Comparison of ENCODE assay signal across 1 cellular context in genomic region chr15:75647370-75648155, GRCh38.
A peak's percentile ranks its signal among the peaks of the same experiment; 100 is the strongest.
TF ChIP-seq lines count a peak whose summit lies in the region.

SNX33 (plus strand) TSS chr15:75647912; CDS start chr15:75649103, 1,191 bp downstream.

TF ChIP-seq in HepG2, 621 proteins besides CTCF, POLR2A, EP300 and RAD21 (continued from another document and continues in another):
- TF ChIP-seq, protein P1, sequence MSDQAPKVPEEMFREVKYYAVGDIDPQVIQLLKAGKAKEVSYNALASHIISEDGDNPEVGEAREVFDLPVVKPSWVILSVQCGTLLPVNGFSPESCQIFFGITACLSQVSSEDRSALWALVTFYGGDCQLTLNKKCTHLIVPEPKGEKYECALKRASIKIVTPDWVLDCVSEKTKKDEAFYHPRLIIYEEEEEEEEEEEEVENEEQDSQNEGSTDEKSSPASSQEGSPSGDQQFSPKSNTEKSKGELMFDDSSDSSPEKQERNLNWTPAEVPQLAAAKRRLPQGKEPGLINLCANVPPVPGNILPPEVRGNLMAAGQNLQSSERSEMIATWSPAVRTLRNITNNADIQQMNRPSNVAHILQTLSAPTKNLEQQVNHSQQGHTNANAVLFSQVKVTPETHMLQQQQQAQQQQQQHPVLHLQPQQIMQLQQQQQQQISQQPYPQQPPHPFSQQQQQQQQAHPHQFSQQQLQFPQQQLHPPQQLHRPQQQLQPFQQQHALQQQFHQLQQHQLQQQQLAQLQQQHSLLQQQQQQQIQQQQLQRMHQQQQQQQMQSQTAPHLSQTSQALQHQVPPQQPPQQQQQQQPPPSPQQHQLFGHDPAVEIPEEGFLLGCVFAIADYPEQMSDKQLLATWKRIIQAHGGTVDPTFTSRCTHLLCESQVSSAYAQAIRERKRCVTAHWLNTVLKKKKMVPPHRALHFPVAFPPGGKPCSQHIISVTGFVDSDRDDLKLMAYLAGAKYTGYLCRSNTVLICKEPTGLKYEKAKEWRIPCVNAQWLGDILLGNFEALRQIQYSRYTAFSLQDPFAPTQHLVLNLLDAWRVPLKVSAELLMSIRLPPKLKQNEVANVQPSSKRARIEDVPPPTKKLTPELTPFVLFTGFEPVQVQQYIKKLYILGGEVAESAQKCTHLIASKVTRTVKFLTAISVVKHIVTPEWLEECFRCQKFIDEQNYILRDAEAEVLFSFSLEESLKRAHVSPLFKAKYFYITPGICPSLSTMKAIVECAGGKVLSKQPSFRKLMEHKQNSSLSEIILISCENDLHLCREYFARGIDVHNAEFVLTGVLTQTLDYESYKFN (CRISPR knock-in tag; conservative IDR thresholded peaks at IDR 0.05) = peak; percentile 58
- TF ChIP-seq ZNF10 (CRISPR knock-in tag; IDR thresholded peaks at IDR 0.05; ENCODE audit: borderline replicate concordance, low read depth) (no peak), CBX5 (CRISPR knock-in tag; IDR thresholded peaks at IDR 0.05; ENCODE audit: borderline replicate concordance) (no peak; the same call in 1 of the 2 replicates), ZNF263 (CRISPR knock-in tag; IDR thresholded peaks at IDR 0.05) (peak; percentile 77), ETV5 (CRISPR knock-in tag; IDR thresholded peaks at IDR 0.05; ENCODE audit: borderline replicate concordance) (peak; percentile 54; the same call in 1 of the 2 replicates), ZBTB42 (CRISPR knock-in tag; IDR thresholded peaks at IDR 0.05) (0 out of 2 replicates have a peak, but pooled peaks have one; percentile 21), ZNF878 (CRISPR knock-in tag; IDR thresholded peaks at IDR 0.05) (0 out of 2 replicates have a peak, but pooled peaks have one; percentile 45), ZNF530 (CRISPR knock-in tag; IDR thresholded peaks at IDR 0.05; ENCODE audit: low read depth) (no peak), ZHX1 (CRISPR knock-in tag; IDR thresholded peaks at IDR 0.05; ENCODE audit: low read depth) (0 out of 2 replicates have a peak, but pooled peaks have one; percentile 12), ZNF747 (CRISPR knock-in tag; IDR thresholded peaks at IDR 0.05; ENCODE audit: borderline replicate concordance) (no peak), MLLT10 (CRISPR knock-in tag; IDR thresholded peaks at IDR 0.05) (no peak), ZNF777 (CRISPR knock-in tag; IDR thresholded peaks at IDR 0.05) (peak; percentile 86), FOSL1 (CRISPR knock-in tag; IDR thresholded peaks at IDR 0.05; ENCODE audit: borderline replicate concordance) (no peak), SIX1 (CRISPR knock-in tag; IDR thresholded peaks at IDR 0.05; ENCODE audit: borderline replicate concordance) (no peak), ADNP (CRISPR knock-in tag; IDR thresholded peaks at IDR 0.05) (no peak), BRCA1 (CRISPR knock-in tag; IDR thresholded peaks at IDR 0.05) (no peak), AGO2 (optimal IDR thresholded peaks at IDR 0.05; ENCODE audit: low read depth, low read length) (peak; percentile 46), ZNF558 (CRISPR knock-in tag; IDR thresholded peaks at IDR 0.05; ENCODE audit: borderline replicate concordance) (no peak), DDIT3 (CRISPR knock-in tag; IDR thresholded peaks at IDR 0.05) (no peak), ZNF383 (CRISPR knock-in tag; IDR thresholded peaks at IDR 0.05; ENCODE audit: borderline replicate concordance) (no peak), SP4 (CRISPR knock-in tag; IDR thresholded peaks at IDR 0.05) (0 out of 2 replicates have a peak, but pooled peaks have one; percentile 29), ZNF563 (CRISPR knock-in tag; IDR thresholded peaks at IDR 0.05) (no peak), ZFP36L1 (CRISPR knock-in tag; IDR thresholded peaks at IDR 0.05) (no peak), KLF16 (CRISPR knock-in tag; IDR thresholded peaks at IDR 0.05) (no peak), SNAI1 (CRISPR knock-in tag; IDR thresholded peaks at IDR 0.05; ENCODE audit: borderline replicate concordance) (no peak), ZNF605 (CRISPR knock-in tag; IDR thresholded peaks at IDR 0.05) (no peak), KLF6 (CRISPR knock-in tag; IDR thresholded peaks at IDR 0.05) (peak; percentile 46; the same call in 1 of the 2 replicates), THYN1 (CRISPR knock-in tag; IDR thresholded peaks at IDR 0.05; ENCODE audit: borderline replicate concordance, low read depth) (0 out of 2 replicates have a peak, but pooled peaks have one; percentile 27), SIN3B (IDR thresholded peaks at IDR 0.05; ENCODE audit: low read length) (no peak), PAX8 (CRISPR knock-in tag; IDR thresholded peaks at IDR 0.05; ENCODE audit: borderline replicate concordance) (no peak), RBFOX2 (IDR thresholded peaks at IDR 0.05; ENCODE audit: low read depth, low read length) (peak; percentile 86), HOXA9 (CRISPR knock-in tag; IDR thresholded peaks at IDR 0.05; ENCODE audit: borderline replicate concordance) (0 out of 2 replicates have a peak, but pooled peaks have one; percentile 4), JARID2 (CRISPR knock-in tag; IDR thresholded peaks at IDR 0.05; ENCODE audit: insufficient replicate concordance) (no peak), ELF1 (CRISPR knock-in tag; IDR thresholded peaks at IDR 0.05) (no peak; the same call in 1 of the 2 replicates), FOXP4 (CRISPR knock-in tag; IDR thresholded peaks at IDR 0.05) (no peak; the same call in 1 of the 2 replicates), REXO4 (CRISPR knock-in tag; IDR thresholded peaks at IDR 0.05; ENCODE audit: borderline replicate concordance) (no peak), RFXAP (CRISPR knock-in tag; IDR thresholded peaks at IDR 0.05; ENCODE audit: borderline replicate concordance) (no peak), YY1 (IDR thresholded peaks at IDR 0.05; ENCODE audit: insufficient read depth, insufficient replicate concordance, low read depth, low read length) (peak; percentile 11)
- TF ChIP-seq, protein P2, sequence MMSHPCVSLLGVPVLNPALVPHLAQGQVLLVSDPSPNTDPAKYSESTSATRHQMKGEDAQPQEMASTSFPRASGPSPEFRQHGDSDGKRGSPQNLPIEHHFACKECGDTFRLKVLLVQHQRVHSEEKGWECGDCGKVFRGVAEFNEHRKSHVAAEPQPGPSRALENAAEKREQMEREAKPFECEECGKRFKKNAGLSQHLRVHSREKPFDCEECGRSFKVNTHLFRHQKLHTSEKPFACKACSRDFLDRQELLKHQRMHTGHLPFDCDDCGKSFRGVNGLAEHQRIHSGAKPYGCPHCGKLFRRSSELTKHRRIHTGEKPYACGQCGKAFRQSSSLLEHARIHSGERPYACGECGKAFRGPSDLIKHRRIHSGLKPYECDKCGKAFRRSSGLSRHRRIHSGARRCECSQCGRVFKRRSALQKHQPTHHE (CRISPR knock-in tag; IDR thresholded peaks at IDR 0.05; ENCODE audit: borderline replicate concordance) = no peak
- TF ChIP-seq, protein P3, sequence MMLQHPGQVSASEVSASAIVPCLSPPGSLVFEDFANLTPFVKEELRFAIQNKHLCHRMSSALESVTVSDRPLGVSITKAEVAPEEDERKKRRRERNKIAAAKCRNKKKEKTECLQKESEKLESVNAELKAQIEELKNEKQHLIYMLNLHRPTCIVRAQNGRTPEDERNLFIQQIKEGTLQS (CRISPR knock-in tag; IDR thresholded peaks at IDR 0.05) = no peak
- TF ChIP-seq, protein P4, sequence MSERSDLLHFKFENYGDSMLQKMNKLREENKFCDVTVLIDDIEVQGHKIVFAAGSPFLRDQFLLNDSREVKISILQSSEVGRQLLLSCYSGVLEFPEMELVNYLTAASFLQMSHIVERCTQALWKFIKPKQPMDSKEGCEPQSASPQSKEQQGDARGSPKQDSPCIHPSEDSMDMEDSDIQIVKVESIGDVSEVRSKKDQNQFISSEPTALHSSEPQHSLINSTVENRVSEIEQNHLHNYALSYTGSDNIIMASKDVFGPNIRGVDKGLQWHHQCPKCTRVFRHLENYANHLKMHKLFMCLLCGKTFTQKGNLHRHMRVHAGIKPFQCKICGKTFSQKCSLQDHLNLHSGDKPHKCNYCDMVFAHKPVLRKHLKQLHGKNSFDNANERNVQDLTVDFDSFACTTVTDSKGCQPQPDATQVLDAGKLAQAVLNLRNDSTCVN (CRISPR knock-in tag; IDR thresholded peaks at IDR 0.05; ENCODE audit: borderline replicate concordance) = 0 out of 2 replicates have a peak, but pooled peaks have one; percentile 9
- TF ChIP-seq, protein P5, sequence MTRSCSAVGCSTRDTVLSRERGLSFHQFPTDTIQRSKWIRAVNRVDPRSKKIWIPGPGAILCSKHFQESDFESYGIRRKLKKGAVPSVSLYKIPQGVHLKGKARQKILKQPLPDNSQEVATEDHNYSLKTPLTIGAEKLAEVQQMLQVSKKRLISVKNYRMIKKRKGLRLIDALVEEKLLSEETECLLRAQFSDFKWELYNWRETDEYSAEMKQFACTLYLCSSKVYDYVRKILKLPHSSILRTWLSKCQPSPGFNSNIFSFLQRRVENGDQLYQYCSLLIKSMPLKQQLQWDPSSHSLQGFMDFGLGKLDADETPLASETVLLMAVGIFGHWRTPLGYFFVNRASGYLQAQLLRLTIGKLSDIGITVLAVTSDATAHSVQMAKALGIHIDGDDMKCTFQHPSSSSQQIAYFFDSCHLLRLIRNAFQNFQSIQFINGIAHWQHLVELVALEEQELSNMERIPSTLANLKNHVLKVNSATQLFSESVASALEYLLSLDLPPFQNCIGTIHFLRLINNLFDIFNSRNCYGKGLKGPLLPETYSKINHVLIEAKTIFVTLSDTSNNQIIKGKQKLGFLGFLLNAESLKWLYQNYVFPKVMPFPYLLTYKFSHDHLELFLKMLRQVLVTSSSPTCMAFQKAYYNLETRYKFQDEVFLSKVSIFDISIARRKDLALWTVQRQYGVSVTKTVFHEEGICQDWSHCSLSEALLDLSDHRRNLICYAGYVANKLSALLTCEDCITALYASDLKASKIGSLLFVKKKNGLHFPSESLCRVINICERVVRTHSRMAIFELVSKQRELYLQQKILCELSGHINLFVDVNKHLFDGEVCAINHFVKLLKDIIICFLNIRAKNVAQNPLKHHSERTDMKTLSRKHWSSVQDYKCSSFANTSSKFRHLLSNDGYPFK (CRISPR knock-in tag; IDR thresholded peaks at IDR 0.05; ENCODE audit: borderline replicate concordance) = no peak
- TF ChIP-seq, protein P6, sequence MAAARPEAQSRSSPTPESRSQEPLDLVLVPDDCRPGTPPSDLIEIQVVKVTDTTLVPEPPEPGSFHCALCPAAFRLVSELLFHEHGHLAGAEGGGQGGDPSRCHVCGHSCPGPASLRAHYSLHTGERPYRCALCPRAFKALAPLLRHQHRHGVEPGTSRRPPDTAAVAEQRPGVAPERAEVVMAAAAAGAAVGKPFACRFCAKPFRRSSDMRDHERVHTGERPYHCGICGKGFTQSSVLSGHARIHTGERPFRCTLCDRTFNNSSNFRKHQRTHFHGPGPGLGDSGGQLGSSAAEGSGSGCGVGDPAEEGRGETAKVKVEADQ (CRISPR knock-in tag; IDR thresholded peaks at IDR 0.05; ENCODE audit: borderline replicate concordance) = 0 out of 2 replicates have a peak, but pooled peaks have one; percentile 7
- TF ChIP-seq, protein P7, sequence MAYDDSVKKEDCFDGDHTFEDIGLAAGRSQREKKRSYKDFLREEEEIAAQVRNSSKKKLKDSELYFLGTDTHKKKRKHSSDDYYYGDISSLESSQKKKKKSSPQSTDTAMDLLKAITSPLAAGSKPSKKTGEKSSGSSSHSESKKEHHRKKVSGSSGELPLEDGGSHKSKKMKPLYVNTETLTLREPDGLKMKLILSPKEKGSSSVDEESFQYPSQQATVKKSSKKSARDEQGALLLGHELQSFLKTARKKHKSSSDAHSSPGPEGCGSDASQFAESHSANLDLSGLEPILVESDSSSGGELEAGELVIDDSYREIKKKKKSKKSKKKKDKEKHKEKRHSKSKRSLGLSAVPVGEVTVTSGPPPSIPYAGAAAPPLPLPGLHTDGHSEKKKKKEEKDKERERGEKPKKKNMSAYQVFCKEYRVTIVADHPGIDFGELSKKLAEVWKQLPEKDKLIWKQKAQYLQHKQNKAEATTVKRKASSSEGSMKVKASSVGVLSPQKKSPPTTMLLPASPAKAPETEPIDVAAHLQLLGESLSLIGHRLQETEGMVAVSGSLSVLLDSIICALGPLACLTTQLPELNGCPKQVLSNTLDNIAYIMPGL (CRISPR knock-in tag; IDR thresholded peaks at IDR 0.05; ENCODE audit: borderline replicate concordance in 1 of 2, low read depth in 1 of 2) = peak; percentile 90 to 91
- TF ChIP-seq, protein P8, sequence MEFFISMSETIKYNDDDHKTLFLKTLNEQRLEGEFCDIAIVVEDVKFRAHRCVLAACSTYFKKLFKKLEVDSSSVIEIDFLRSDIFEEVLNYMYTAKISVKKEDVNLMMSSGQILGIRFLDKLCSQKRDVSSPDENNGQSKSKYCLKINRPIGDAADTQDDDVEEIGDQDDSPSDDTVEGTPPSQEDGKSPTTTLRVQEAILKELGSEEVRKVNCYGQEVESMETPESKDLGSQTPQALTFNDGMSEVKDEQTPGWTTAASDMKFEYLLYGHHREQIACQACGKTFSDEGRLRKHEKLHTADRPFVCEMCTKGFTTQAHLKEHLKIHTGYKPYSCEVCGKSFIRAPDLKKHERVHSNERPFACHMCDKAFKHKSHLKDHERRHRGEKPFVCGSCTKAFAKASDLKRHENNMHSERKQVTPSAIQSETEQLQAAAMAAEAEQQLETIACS (CRISPR knock-in tag; IDR thresholded peaks at IDR 0.05) = no peak
